In genomic region chr12:56474389-56474788, GRCh38 we compare ENCODE assay signal across 20 cellular contexts. TPM values are rescaled to one million over a fixed set of nuclear protein-coding genes. Genes with fewer than 3 reads are reported as not detected.
DNase-seq lines count a peak whose midpoint lies in the region; ATAC-seq, FAIRE-seq and TF ChIP-seq lines count a peak whose summit lies in the region.
"Had no signal": no experiment of that assay in that cellular context is flagged by ENCODE, and none has a peak within 500 bp of the region (broad histone marks: within the 10 kb centered on the region; RNA-seq: fewer than 3 reads in every experiment).

No MANE protein-coding gene starts in this region.

- no peak for TF ChIP-seq EP300 in K562 (IDR thresholded peaks at IDR 0.05; ENCODE audit: low read length)

- peaks cover 22 to 38% of the 10 kb centered on the region in 2 donors for H3K36me3 Mint-ChIP-seq in stimulated activated naive B cell treated with anti-CD40 and anti-IgM and Interleukin-4, amounts not matched to agents 10 μg/mL and 1 μg/mL and 100 μg/mL, for 72 hours

- POLR2A ChIA-PET in K562 (lab: Yijun Ruan, JAX), result interaction anchor here (0.6 to 2.2 kb wide), 4 partner anchors 26 to 464 kb away, joined by 3 to 6 read pairs (median 3); partner anchors contain the start of gene TIMELESS

- H3K9me3 Mint-ChIP-seq in stimulated activated naive B cell treated with anti-CD40 and anti-IgM and Interleukin-4, amounts not matched to agents 10 μg/mL and 1 μg/mL and 100 μg/mL, for 72 hours, result no peaks in the 10 kb centered on the region
- H3K9me3 Mint-ChIP-seq: CD8-positive, alpha-beta T cell; H9 had no signal

- no peak for TF ChIP-seq RAD21 in K562 (CRISPR knock-in tag; conservative IDR thresholded peaks at IDR 0.05 in 1 of 2, IDR thresholded peaks at IDR 0.05 in 1 of 2)

- no peak overlapping the region for H3K4me3 ChIP-seq in heart left ventricle
- no peak overlapping the region for H3K4me3 ChIP-seq in right cardiac atrium (ENCODE audit: low read length)
- no peak overlapping the region for H3K4me3 ChIP-seq in K562
- H3K4me3 ChIP-seq in smooth muscle cell, result no peak overlapping the region

- peak; percentile 64 to 87 (median 70) for ATAC-seq in heart left ventricle
- no peak for ATAC-seq in right cardiac atrium
- peak; percentile 8; the same call in 1 of the 3 replicates for ATAC-seq in K562
- ATAC-seq in stimulated activated naive B cell treated with anti-CD40 and anti-IgM and Interleukin-4, amounts not matched to agents 10 μg/mL and 1 μg/mL and 100 μg/mL, for 72 hours (replicated peaks), result no peak
- ATAC-seq in GM18861 (IDR thresholded peaks at IDR 0.05; ENCODE audit: unreplicated experiment), result no peak
- ATAC-seq: CD8-positive, alpha-beta T cell had no signal

- TF ChIP-seq CTCF in heart left ventricle (IDR thresholded peaks at IDR 0.05), result no peak
- TF ChIP-seq CTCF in K562 (IDR thresholded peaks at IDR 0.05 in 2 of 3, conservative IDR thresholded peaks at IDR 0.05 in 1 of 3; ENCODE audit: insufficient read depth in 2 of 3, low read depth in 1 of 3, low read length in 3 of 3), result no peak
- TF ChIP-seq CTCF in smooth muscle cell (IDR thresholded peaks at IDR 0.05; ENCODE audit: borderline replicate concordance, insufficient read depth, poor library complexity, severe bottlenecking), result no peak

- H4K20me1 ChIP-seq in K562 (replicated peaks; ENCODE audit: control insufficient read depth, insufficient read depth, low read length), result 0 out of 2 replicates have a peak, but pooled peaks cover 5% of the 10 kb centered on the region
- no peaks in the 10 kb centered on the region for H4K20me1 ChIP-seq in smooth muscle cell (ENCODE audit: low read depth)

- DNase-seq in heart left ventricle (peak in 4 of 5 donors; percentile 27 to 60 (median 40)), right cardiac atrium (no peak), GM12892 (ENCODE audit: insufficient read length) (no peak), K562 (ENCODE audit: extremely low read depth in 1 of 4, low spot score in 3 of 4) (no peak), smooth muscle cell (lab: John Stamatoyannopoulos, UW; ENCODE audit: unreplicated experiment) (no peak)
- DNase-seq in stimulated activated naive B cell treated with anti-CD40 and anti-IgM and Interleukin-4, amounts not matched to agents 10 μg/mL and 1 μg/mL and 100 μg/mL, for 72 hours, result no peak
- DNase-seq: CD8-positive, alpha-beta T cell; COR-L47; DMS153; DMS79 treated with DMSO at 0.1 percent for 48 hours; EL; GOT3; H9 had no signal

- H3K9me3 ChIP-seq in heart left ventricle (no peaks in the 10 kb centered on the region), right cardiac atrium (ENCODE audit: control insufficient read depth, low read length) (no peaks in the 10 kb centered on the region), K562 (replicated peaks; ENCODE audit: control insufficient read depth, insufficient read depth, low read depth, low read length) (no peaks in the 10 kb centered on the region), smooth muscle cell (replicated peaks; ENCODE audit: low read depth) (no peaks in the 10 kb centered on the region)

- H3K27ac ChIP-seq in heart left ventricle (peak overlapping the region in 8 of 12 donors; percentile 4 to 74 (median 31)), right cardiac atrium (ENCODE audit: low read length) (no peak overlapping the region), K562 (ENCODE audit: extremely low read depth, low read depth, low read length) (no peak overlapping the region), smooth muscle cell (ENCODE audit: low read depth) (no peak overlapping the region)

- H3K9me1 ChIP-seq in K562 (ENCODE audit: control insufficient read depth, insufficient read depth, low read length), result peaks cover 5% of the 10 kb centered on the region

- H3K4me3 Mint-ChIP-seq in stimulated activated naive B cell treated with anti-CD40 and anti-IgM and Interleukin-4, amounts not matched to agents 10 μg/mL and 1 μg/mL and 100 μg/mL, for 72 hours, result no peak overlapping the region
- H3K4me3 Mint-ChIP-seq: CD14-positive monocyte; CD8-positive, alpha-beta T cell; H9 had no signal

- H3K9ac ChIP-seq in K562 (ENCODE audit: insufficient read depth in 1 of 2, low read depth in 2 of 2, low read length in 2 of 2) (0 out of 4 replicates have a peak overlapping the region, but pooled peaks of 1 of the 2 experiments have one; percentile 6), smooth muscle cell (ENCODE audit: low read depth) (no peak overlapping the region)

- no peak for TF ChIP-seq POLR2A in heart left ventricle (IDR thresholded peaks at IDR 0.05)
- TF ChIP-seq POLR2A in GM12892 (IDR thresholded peaks at IDR 0.05; ENCODE audit: low read depth, low read length), result 0 out of 2 replicates have a peak, but pooled peaks have one; percentile 20
- TF ChIP-seq POLR2A in K562 (conservative IDR thresholded peaks at IDR 0.05), result peak; percentile 35; the same call in 1 of the 2 replicates

- H3K36me3 ChIP-seq in heart left ventricle (peaks cover 0 to 28% (median 2%) of the 10 kb centered on the region in 9 donors), K562 (ENCODE audit: control insufficient read depth, insufficient read depth, low read length) (peaks cover 20% of the 10 kb centered on the region; the same call in 2 of the 3 replicates), smooth muscle cell (ENCODE audit: low read depth) (no peaks in the 10 kb centered on the region)

- H3F3A ChIP-seq in smooth muscle cell (ENCODE audit: low read depth), result no peaks in the 10 kb centered on the region

- no peak overlapping the region for H2AFZ ChIP-seq in K562 (ENCODE audit: low read depth, low read length)
- no peak overlapping the region for H2AFZ ChIP-seq in smooth muscle cell (ENCODE audit: low read depth)

- WGBS in heart left ventricle, 4 donors, result 38 to 67% (median 59%) methylated on average over 9 of the region's 9 CpGs
- WGBS in right cardiac atrium, result 92% methylated on average over 9 of the region's 9 CpGs
- 70% methylated on average over 9 of the region's 9 CpGs for WGBS in K562 (ENCODE audit: insufficient coverage, low coverage, missing lambda C conversion rate)
- 96% methylated on average over 9 of the region's 9 CpGs for WGBS in smooth muscle cell (ENCODE audit: low lambda C conversion rate)

- peaks cover 25 to 33% of the 10 kb centered on the region in 2 donors for H3K4me1 Mint-ChIP-seq in stimulated activated naive B cell treated with anti-CD40 and anti-IgM and Interleukin-4, amounts not matched to agents 10 μg/mL and 1 μg/mL and 100 μg/mL, for 72 hours

- H3K79me2 ChIP-seq in K562 (ENCODE audit: control insufficient read depth, insufficient read depth, low read length), result peaks cover 7% of the 10 kb centered on the region; the same call in 2 of the 3 replicates
- no peaks in the 10 kb centered on the region for H3K79me2 ChIP-seq in smooth muscle cell (ENCODE audit: low read depth)

- intact Hi-C loops in heart left ventricle (cut with DNase I) (no loop called here), right cardiac atrium (cut with DNase I) (no loop called here), K562 (cut with micrococcal nuclease) (no loop called here)

- no TSS peak for BruUV-seq in K562 (replicated peaks; lab: Mats Ljungman, UMichigan)

- H3K4me2 ChIP-seq in K562 (ENCODE audit: insufficient read depth, low read length) (no peak overlapping the region), smooth muscle cell (no peak overlapping the region)

- no peaks in the 10 kb centered on the region for H3K27me3 ChIP-seq in heart left ventricle
- H3K27me3 ChIP-seq in right cardiac atrium (ENCODE audit: control insufficient read depth, insufficient read depth), result no peaks in the 10 kb centered on the region
- H3K27me3 ChIP-seq in K562 (ENCODE audit: control insufficient read depth in 2 of 2, insufficient read depth in 2 of 2, low read length in 2 of 2), result no peaks in the 10 kb centered on the region
- no peaks in the 10 kb centered on the region for H3K27me3 ChIP-seq in smooth muscle cell (ENCODE audit: low read depth)

- FAIRE-seq in GM12892 (lab: Jason Lieb, UNC) (no peak), K562 (lab: Jason Lieb, UNC) (no peak)
- FAIRE-seq: A204.1, D721Med, G401.6 had no signal

- peak overlapping the region; percentile 14 for H3K27ac Mint-ChIP-seq in stimulated activated naive B cell treated with anti-CD40 and anti-IgM and Interleukin-4, amounts not matched to agents 10 μg/mL and 1 μg/mL and 100 μg/mL, for 72 hours
- H3K27ac Mint-ChIP-seq: CD14-positive monocyte, H9 had no signal

- H3K4me1 ChIP-seq in heart left ventricle, result peaks cover 0 to 21% (median 6%) of the 10 kb centered on the region in 12 donors
- H3K4me1 ChIP-seq in right cardiac atrium (ENCODE audit: control insufficient read depth, insufficient read depth, low read length), result peaks cover 1% of the 10 kb centered on the region
- H3K4me1 ChIP-seq in K562 (replicated peaks in 1 of 2; ENCODE audit: control insufficient read depth in 2 of 2, insufficient read depth in 2 of 2, low read length in 2 of 2), result peaks cover 6 to 7% of the 10 kb centered on the region in 2 experiments; a peak in 3 of 5 replicates
- peaks cover 2% of the 10 kb centered on the region for H3K4me1 ChIP-seq in smooth muscle cell (ENCODE audit: low read depth)

- in situ Hi-C loops in K562 (cut with MboI), result no loop called here

- CTCF ChIA-PET in K562 (lab: Yijun Ruan, JAX; ENCODE audit: low intra/inter-chr PET ratio), result no interaction called here

- no peaks in the 10 kb centered on the region for H3K27me3 Mint-ChIP-seq in stimulated activated naive B cell treated with anti-CD40 and anti-IgM and Interleukin-4, amounts not matched to agents 10 μg/mL and 1 μg/mL and 100 μg/mL, for 72 hours

RNA-seq across cellular contexts. Expression of gene SPRYD4, which starts 6.0 kb away (rescaled TPM):
- total RNA-seq in heart left ventricle (1 to 10 TPM; 2.2 to 4.7 (median 3.0) TPM), right cardiac atrium (1 to 10 TPM; 2.6 to 3.3 (median 2.7) TPM), K562 (2014; rRNA removed) (1.8 and 2.4 TPM in 2 replicates), K562 (2014; rRNA removed; fragmentation: Illumina TruSeq; extraction: Trizol) (2.5 and 2.7 TPM in 2 replicates), K562 (2015; rRNA removed; fragmentation: Illumina TruSeq; extraction: Trizol) (2.3 and 2.6 TPM in 2 replicates), K562 (2021) (2.6 and 2.8 TPM in 2 replicates), smooth muscle cell (1.0 and 1.1 TPM in 2 replicates)
- polyA plus RNA-seq in heart left ventricle (1 to 10 TPM; 2.1 to 2.9 TPM), right cardiac atrium (3.1 TPM), K562 (2011; rRNA removed) (3.3 and 3.9 TPM in 2 replicates), K562 (2014; fragmentation: Illumina TruSeq; extraction: Trizol) (2.9 and 3.1 TPM in 2 replicates), K562 (2014; fragmentation: Nextera tagmentation; extraction: Ambion mirVana) (1 to 10 TPM; 3.8 to 4.7 TPM), K562 (2014; rRNA removed) (2.6 and 2.7 TPM in 2 replicates), smooth muscle cell (0.71 and 1.6 TPM in 2 replicates)
- polyA plus RNA-seq in GM12892 (2012; ENCODE audit: missing spikeins), result 3.6 TPM
- 8.5 and 14.2 TPM in 2 replicates for total RNA-seq in K562 (2011; cell fraction: chromatin; rRNA removed; ENCODE audit: low replicate concordance)
- 9.7 and 11.7 TPM in 2 replicates for total RNA-seq in K562 (2011; cell fraction: nucleolus; rRNA removed)
- total RNA-seq in K562 (2011; cell fraction: nucleoplasm; rRNA removed), result 13.3 and 18.9 TPM in 2 replicates
- 3.5 and 3.6 TPM in 2 replicates for polyA plus RNA-seq in K562 (2011; cell fraction: cytosol; rRNA removed)
- polyA plus RNA-seq in K562 (2011; cell fraction: nucleus; rRNA removed), result 5.2 and 5.3 TPM in 2 replicates
- polyA plus RNA-seq in K562 (2012), result 2.2 and 2.3 TPM in 2 replicates
- polyA minus RNA-seq in K562 (2011; rRNA and poly(A)+ RNA removed), result 4.8 and 5.0 TPM in 2 replicates
- 0.64 and 1.0 TPM in 2 replicates for polyA minus RNA-seq in K562 (2011; cell fraction: cytosol; rRNA and poly(A)+ RNA removed)
- 4.2 and 6.4 TPM in 2 replicates for polyA minus RNA-seq in K562 (2011; cell fraction: nucleus; rRNA and poly(A)+ RNA removed)

RNA-seq across cellular contexts. Expression of gene GLS2, which starts 13.6 kb away (rescaled TPM):
- total RNA-seq in heart left ventricle (1 to 10 TPM in 4 of 9 donors, under 1 TPM in 5; 0.28 to 1.5 (median 0.82) TPM), right cardiac atrium (1 to 10 TPM in 1 of 4 donors, under 1 TPM in 3; 0.42 to 1.2 (median 0.57) TPM), K562 (2014; rRNA removed) (0.29 TPM in 1 of 2 replicates, not detected in the other), K562 (2014; rRNA removed; fragmentation: Illumina TruSeq; extraction: Trizol) (not detected in 2 replicates), K562 (2015; rRNA removed; fragmentation: Illumina TruSeq; extraction: Trizol) (not detected in 2 replicates), K562 (2021) (not detected in 2 replicates), smooth muscle cell (0.09 and 0.76 TPM in 2 replicates)
- polyA plus RNA-seq in heart left ventricle (under 1 TPM; 0.33 to 0.50 TPM), right cardiac atrium (0.63 TPM), K562 (2011; rRNA removed) (0.09 and 0.11 TPM in 2 replicates), K562 (2014; fragmentation: Illumina TruSeq; extraction: Trizol) (not detected in 2 replicates), K562 (2014; fragmentation: Nextera tagmentation; extraction: Ambion mirVana) (not detected), K562 (2014; rRNA removed) (not detected in 2 replicates), smooth muscle cell (0.37 and 1.8 TPM in 2 replicates)
- polyA plus RNA-seq in GM12892 (2012; ENCODE audit: missing spikeins), result 2.6 TPM
- not detected in 2 replicates for total RNA-seq in K562 (2011; cell fraction: chromatin; rRNA removed; ENCODE audit: low replicate concordance)
- total RNA-seq in K562 (2011; cell fraction: nucleolus; rRNA removed), result not detected in 2 replicates
- not detected in 2 replicates for total RNA-seq in K562 (2011; cell fraction: nucleoplasm; rRNA removed)
- 0.04 and 0.12 TPM in 2 replicates for polyA plus RNA-seq in K562 (2011; cell fraction: cytosol; rRNA removed)
- polyA plus RNA-seq in K562 (2011; cell fraction: nucleus; rRNA removed), result 0.11 and 0.39 TPM in 2 replicates
- not detected in 2 replicates for polyA plus RNA-seq in K562 (2012)
- polyA minus RNA-seq in K562 (2011; rRNA and poly(A)+ RNA removed), result 0.21 TPM in 1 of 2 replicates, not detected in the other
- not detected in 2 replicates for polyA minus RNA-seq in K562 (2011; cell fraction: cytosol; rRNA and poly(A)+ RNA removed)
- not detected in 2 replicates for polyA minus RNA-seq in K562 (2011; cell fraction: nucleus; rRNA and poly(A)+ RNA removed)
- total RNA-seq: HT1080 had no signal
- polyA plus RNA-seq: CD14-positive monocyte had no signal

RNA-seq across cellular contexts. Expression of gene MIP, which starts 19.9 kb away (rescaled TPM):
- total RNA-seq in heart left ventricle, result under 1 TPM in 2 of 9 donors, not detected in 7; 0.28 to 0.32 TPM
- polyA plus RNA-seq in heart left ventricle, result not detected
- total RNA-seq in right cardiac atrium, result under 1 TPM in 3 of 4 donors, not detected in 1; 0.14 to 0.34 (median 0.25) TPM
- polyA plus RNA-seq in right cardiac atrium, result 0.14 TPM
- not detected for polyA plus RNA-seq in GM12892 (2012; ENCODE audit: missing spikeins)
- total RNA-seq in K562 (2011; cell fraction: chromatin; rRNA removed; ENCODE audit: low replicate concordance), result not detected in 2 replicates
- not detected in 2 replicates for total RNA-seq in K562 (2011; cell fraction: nucleolus; rRNA removed)
- not detected in 2 replicates for total RNA-seq in K562 (2011; cell fraction: nucleoplasm; rRNA removed)
- 0.36 TPM in 1 of 2 replicates, not detected in the other for total RNA-seq in K562 (2014; rRNA removed)
- not detected in 2 replicates for total RNA-seq in K562 (2014; rRNA removed; fragmentation: Illumina TruSeq; extraction: Trizol)
- 0.08 TPM in 1 of 2 replicates, not detected in the other for total RNA-seq in K562 (2015; rRNA removed; fragmentation: Illumina TruSeq; extraction: Trizol)
- 0.29 TPM in 1 of 2 replicates, not detected in the other for total RNA-seq in K562 (2021)
- polyA plus RNA-seq in K562 (2011; rRNA removed), result 0.08 TPM in 1 of 2 replicates, not detected in the other
- polyA plus RNA-seq in K562 (2011; cell fraction: cytosol; rRNA removed), result not detected in 2 replicates
- polyA plus RNA-seq in K562 (2011; cell fraction: nucleus; rRNA removed), result not detected in 2 replicates
- 0.14 TPM in 1 of 2 replicates, not detected in the other for polyA plus RNA-seq in K562 (2012)
- 0.09 TPM in 1 of 2 replicates, not detected in the other for polyA plus RNA-seq in K562 (2014; fragmentation: Illumina TruSeq; extraction: Trizol)
- polyA plus RNA-seq in K562 (2014; fragmentation: Nextera tagmentation; extraction: Ambion mirVana), result under 1 TPM; 0.14 to 0.24 TPM
- polyA plus RNA-seq in K562 (2014; rRNA removed), result not detected in 2 replicates
- not detected in 2 replicates for polyA minus RNA-seq in K562 (2011; rRNA and poly(A)+ RNA removed)
- not detected in 2 replicates for polyA minus RNA-seq in K562 (2011; cell fraction: cytosol; rRNA and poly(A)+ RNA removed)
- not detected in 2 replicates for polyA minus RNA-seq in K562 (2011; cell fraction: nucleus; rRNA and poly(A)+ RNA removed)
- total RNA-seq in smooth muscle cell, result not detected in 2 replicates
- polyA plus RNA-seq in smooth muscle cell, result 0.19 TPM in 1 of 2 replicates, not detected in the other
- total RNA-seq: CD8-positive, alpha-beta T cell; HT1080 had no signal
- polyA plus RNA-seq: AG04450, CD14-positive monocyte had no signal

RNA-seq across cellular contexts. Expression of gene TIMELESS, which starts 25.2 kb away (rescaled TPM):
- 1 to 10 TPM; 1.1 to 7.3 (median 2.4) TPM for total RNA-seq in heart left ventricle
- 1 to 10 TPM; 1.5 to 4.1 TPM for polyA plus RNA-seq in heart left ventricle
- 1 to 10 TPM; 2.2 to 3.9 (median 3.6) TPM for total RNA-seq in right cardiac atrium
- polyA plus RNA-seq in right cardiac atrium, result 2.2 TPM
- polyA plus RNA-seq in GM12892 (2012; ENCODE audit: missing spikeins), result 24.0 TPM
- 84.2 and 103 TPM in 2 replicates for total RNA-seq in K562 (2011; cell fraction: chromatin; rRNA removed; ENCODE audit: low replicate concordance)
- total RNA-seq in K562 (2011; cell fraction: nucleolus; rRNA removed), result 49.9 and 50.4 TPM in 2 replicates
- 49.5 and 53.8 TPM in 2 replicates for total RNA-seq in K562 (2011; cell fraction: nucleoplasm; rRNA removed)
- 49.8 and 52.2 TPM in 2 replicates for total RNA-seq in K562 (2014; rRNA removed)
- 27.8 and 29.7 TPM in 2 replicates for total RNA-seq in K562 (2014; rRNA removed; fragmentation: Illumina TruSeq; extraction: Trizol)
- total RNA-seq in K562 (2015; rRNA removed; fragmentation: Illumina TruSeq; extraction: Trizol), result 32.4 and 35.8 TPM in 2 replicates
- 53.5 and 59.2 TPM in 2 replicates for total RNA-seq in K562 (2021)
- 14.9 and 16.7 TPM in 2 replicates for polyA plus RNA-seq in K562 (2011; rRNA removed)
- 7.0 and 12.4 TPM in 2 replicates for polyA plus RNA-seq in K562 (2011; cell fraction: cytosol; rRNA removed)
- polyA plus RNA-seq in K562 (2011; cell fraction: nucleus; rRNA removed), result 94.4 and 103 TPM in 2 replicates
- 44.2 and 47.0 TPM in 2 replicates for polyA plus RNA-seq in K562 (2012)
- 54.4 and 58.1 TPM in 2 replicates for polyA plus RNA-seq in K562 (2014; fragmentation: Illumina TruSeq; extraction: Trizol)
- polyA plus RNA-seq in K562 (2014; fragmentation: Nextera tagmentation; extraction: Ambion mirVana), result 10 to 100 TPM; 11.9 to 17.8 TPM
- polyA plus RNA-seq in K562 (2014; rRNA removed), result 43.5 and 49.1 TPM in 2 replicates
- 10.8 and 15.5 TPM in 2 replicates for polyA minus RNA-seq in K562 (2011; rRNA and poly(A)+ RNA removed)
- 16.9 and 17.3 TPM in 2 replicates for polyA minus RNA-seq in K562 (2011; cell fraction: cytosol; rRNA and poly(A)+ RNA removed)
- polyA minus RNA-seq in K562 (2011; cell fraction: nucleus; rRNA and poly(A)+ RNA removed), result 13.3 and 23.4 TPM in 2 replicates
- 6.3 and 7.2 TPM in 2 replicates for total RNA-seq in smooth muscle cell
- polyA plus RNA-seq in smooth muscle cell, result 9.9 and 11.7 TPM in 2 replicates

RNA-seq across cellular contexts. Expression of gene RBMS2, which starts 47.2 kb away (rescaled TPM):
- total RNA-seq in heart left ventricle (10 to 100 TPM; 15.8 to 37.3 (median 30.1) TPM), right cardiac atrium (10 to 100 TPM; 29.6 to 41.4 (median 37.6) TPM), K562 (2014; rRNA removed) (0.09 and 0.12 TPM in 2 replicates), K562 (2014; rRNA removed; fragmentation: Illumina TruSeq; extraction: Trizol) (0.25 and 1.2 TPM in 2 replicates), K562 (2015; rRNA removed; fragmentation: Illumina TruSeq; extraction: Trizol) (0.19 and 0.29 TPM in 2 replicates), K562 (2021) (0.66 and 2.4 TPM in 2 replicates), smooth muscle cell (20.6 and 24.7 TPM in 2 replicates)
- polyA plus RNA-seq in heart left ventricle (10 to 100 TPM in 1 of 2 donors, 1 to 10 TPM in 1; 8.8 to 13.3 TPM), right cardiac atrium (11.0 TPM), K562 (2011; rRNA removed) (1.3 and 1.5 TPM in 2 replicates), K562 (2014; fragmentation: Illumina TruSeq; extraction: Trizol) (0.44 and 10.5 TPM in 2 replicates), K562 (2014; fragmentation: Nextera tagmentation; extraction: Ambion mirVana) (under 1 TPM; 0.08 to 0.31 TPM), K562 (2014; rRNA removed) (0.36 and 0.78 TPM in 2 replicates), smooth muscle cell (14.5 and 16.8 TPM in 2 replicates)
- polyA plus RNA-seq in GM12892 (2012; ENCODE audit: missing spikeins), result 0.91 TPM
- total RNA-seq in K562 (2011; cell fraction: chromatin; rRNA removed; ENCODE audit: low replicate concordance), result 1.5 and 2.0 TPM in 2 replicates
- 0.53 and 0.83 TPM in 2 replicates for total RNA-seq in K562 (2011; cell fraction: nucleolus; rRNA removed)
- 0.66 and 1.2 TPM in 2 replicates for total RNA-seq in K562 (2011; cell fraction: nucleoplasm; rRNA removed)
- polyA plus RNA-seq in K562 (2011; cell fraction: cytosol; rRNA removed), result 1.3 and 1.4 TPM in 2 replicates
- polyA plus RNA-seq in K562 (2011; cell fraction: nucleus; rRNA removed), result 1.1 and 1.5 TPM in 2 replicates
- 0.56 and 0.69 TPM in 2 replicates for polyA plus RNA-seq in K562 (2012)
- 4.4 and 6.9 TPM in 2 replicates for polyA minus RNA-seq in K562 (2011; rRNA and poly(A)+ RNA removed)
- 1.5 and 3.6 TPM in 2 replicates for polyA minus RNA-seq in K562 (2011; cell fraction: cytosol; rRNA and poly(A)+ RNA removed)
- 0.27 and 0.44 TPM in 2 replicates for polyA minus RNA-seq in K562 (2011; cell fraction: nucleus; rRNA and poly(A)+ RNA removed)

Comparison
In these comparisons a context has a peak if more than half of its experiments do, and no peak if none do; other contexts are left out.
1. ATAC-seq: peak in heart left ventricle (4 of 4) and K562 (single experiment); none in right cardiac atrium (0 of 2), stimulated activated naive B cell treated with anti-CD40 and anti-IgM and Interleukin-4, amounts not matched to agents 10 μg/mL and 1 μg/mL and 100 μg/mL, for 72 hours (0 of 2) and GM18861 (single experiment).
2. DNase-seq: peak in heart left ventricle (4 of 5); none in right cardiac atrium (0 of 3), GM12892 (single experiment), K562 (0 of 4), stimulated activated naive B cell treated with anti-CD40 and anti-IgM and Interleukin-4, amounts not matched to agents 10 μg/mL and 1 μg/mL and 100 μg/mL, for 72 hours (single experiment) and smooth muscle cell (single experiment).
3. H3K27ac ChIP-seq: peak in heart left ventricle (8 of 12); none in right cardiac atrium (single experiment), K562 (single experiment) and smooth muscle cell (single experiment).
4. POLR2A ChIP-seq: peak in GM12892 (single experiment) and K562 (single experiment); none in heart left ventricle (0 of 2).